In the genomic region with DNA sequence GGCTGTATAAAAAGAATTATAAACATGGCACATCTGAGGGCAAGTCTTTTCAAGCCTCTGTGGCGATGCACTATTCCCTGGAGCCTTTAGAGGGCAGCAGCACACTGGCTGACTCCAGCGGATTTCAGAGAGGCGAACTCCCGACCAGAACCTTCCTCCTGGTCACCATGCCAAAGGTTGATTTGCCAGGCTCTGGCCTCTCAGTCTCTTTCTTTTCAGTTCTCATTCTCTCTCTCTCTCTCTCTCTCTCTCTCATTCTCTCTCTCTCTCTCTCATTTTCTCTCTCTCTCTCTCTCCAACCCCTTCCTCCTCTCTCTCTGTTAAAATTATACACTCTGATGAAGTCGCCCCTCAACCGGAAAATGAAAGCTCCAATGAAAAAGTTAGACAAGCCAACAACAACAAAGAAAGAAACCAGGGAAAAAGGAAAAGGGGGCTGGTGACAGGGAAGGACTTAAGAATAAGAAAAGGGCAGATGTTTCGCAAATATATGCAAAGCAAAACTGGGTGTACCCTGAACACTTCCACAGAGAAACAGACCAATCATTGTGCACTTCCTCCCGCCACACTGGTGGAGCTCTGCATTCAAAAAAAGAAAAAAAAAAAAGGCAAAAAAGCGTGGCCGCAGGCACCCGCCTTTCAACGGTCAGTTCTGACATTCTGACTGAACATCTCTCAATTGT, we compare ENCODE assay signal across 8 cellular contexts.
A peak's percentile ranks its signal among the peaks of the same experiment; 100 is the strongest.
DNase-seq lines count a peak whose midpoint lies in the region; ATAC-seq, FAIRE-seq and TF ChIP-seq lines count a peak whose summit lies in the region.

No MANE protein-coding gene starts in this region.

- no peak overlapping the region for H3K4me3 Mint-ChIP-seq in activated T-helper 17 cell treated with anti-CD3 and anti-CD28 coated beads, Interleukin-2, amount 50 U/mL, for 72 hours
- peak overlapping the region; percentile 71 for H3K4me3 Mint-ChIP-seq in neural crest cell
- H3K4me3 Mint-ChIP-seq in stimulated activated naive CD8-positive, alpha-beta T cell treated with anti-CD3 and anti-CD28 coated beads, Interleukin-15, Interleukin-2, amounts not matched to agents 100 ng/mL and 50 ng/mL, for 24 hours: peak overlapping the region; percentile 65

- peak overlapping the region; percentile 48 for H3K4me3 ChIP-seq in fibroblast of the aortic adventitia (ENCODE audit: low read depth, low read length)

- H3K27me3 Mint-ChIP-seq in activated T-helper 17 cell treated with anti-CD3 and anti-CD28 coated beads, Interleukin-2, amount 50 U/mL, for 72 hours: no peaks in the 10 kb centered on the region
- H3K27me3 Mint-ChIP-seq in neural crest cell (ENCODE audit: low read depth): no peaks in the 10 kb centered on the region
- no peaks in the 10 kb centered on the region for H3K27me3 Mint-ChIP-seq in stimulated activated naive CD8-positive, alpha-beta T cell treated with anti-CD3 and anti-CD28 coated beads, Interleukin-15, Interleukin-2, amounts not matched to agents 100 ng/mL and 50 ng/mL, for 24 hours

- FAIRE-seq in RCC 7860 (lab: Jason Lieb, UNC): peak; percentile 63

- H3K27ac Mint-ChIP-seq in activated T-helper 17 cell treated with anti-CD3 and anti-CD28 coated beads, Interleukin-2, amount 50 U/mL, for 72 hours: no peak overlapping the region
- no peak overlapping the region for H3K27ac Mint-ChIP-seq in neural crest cell (ENCODE audit: unreplicated experiment)
- no peak overlapping the region for H3K27ac Mint-ChIP-seq in stimulated activated naive CD8-positive, alpha-beta T cell treated with anti-CD3 and anti-CD28 coated beads, Interleukin-15, Interleukin-2, amounts not matched to agents 100 ng/mL and 50 ng/mL, for 24 hours

- peak; percentile 95 for ATAC-seq in GM19463 (IDR thresholded peaks at IDR 0.05; ENCODE audit: unreplicated experiment)
- peak; percentile 93 for ATAC-seq in activated T-helper 17 cell treated with anti-CD3 and anti-CD28 coated beads, Interleukin-2, amount 50 U/mL, for 72 hours (replicated peaks)

- in situ Hi-C loops in Caki2 (cut with HindIII; ENCODE audit: low pct_unique_long_range_greater_than_20kb, low sequenced_read_pairs): no loop called here

- no peaks in the 10 kb centered on the region for H3K9me3 Mint-ChIP-seq in activated T-helper 17 cell treated with anti-CD3 and anti-CD28 coated beads, Interleukin-2, amount 50 U/mL, for 72 hours
- H3K9me3 Mint-ChIP-seq in neural crest cell: no peaks in the 10 kb centered on the region
- H3K9me3 Mint-ChIP-seq in stimulated activated naive CD8-positive, alpha-beta T cell treated with anti-CD3 and anti-CD28 coated beads, Interleukin-15, Interleukin-2, amounts not matched to agents 100 ng/mL and 50 ng/mL, for 24 hours: no peaks in the 10 kb centered on the region

- H3K36me3 Mint-ChIP-seq in activated T-helper 17 cell treated with anti-CD3 and anti-CD28 coated beads, Interleukin-2, amount 50 U/mL, for 72 hours (ENCODE audit: low read depth): peaks cover 24% of the 10 kb centered on the region
- peaks cover 9% of the 10 kb centered on the region for H3K36me3 Mint-ChIP-seq in neural crest cell (ENCODE audit: low read depth)
- H3K36me3 Mint-ChIP-seq in stimulated activated naive CD8-positive, alpha-beta T cell treated with anti-CD3 and anti-CD28 coated beads, Interleukin-15, Interleukin-2, amounts not matched to agents 100 ng/mL and 50 ng/mL, for 24 hours (ENCODE audit: low read depth): peaks cover 10% of the 10 kb centered on the region

- DNase-seq in Caki2 (ENCODE audit: low read depth) (peak; percentile 43), HT1080 (ENCODE audit: low read depth) (peak; percentile 77), RCC 7860 (ENCODE audit: low spot score) (peak; percentile 55), fibroblast of the aortic adventitia (ENCODE audit: low read depth) (peak; percentile 93), neural crest cell (ENCODE audit: low read depth, low spot score) (peak; percentile 65)

- TF ChIP-seq CTCF in fibroblast of the aortic adventitia (IDR thresholded peaks at IDR 0.05; ENCODE audit: insufficient read depth, low read length) (peak; percentile 98), neural crest cell (conservative IDR thresholded peaks at IDR 0.05) (peak; percentile 90)

- H3K4me1 Mint-ChIP-seq in activated T-helper 17 cell treated with anti-CD3 and anti-CD28 coated beads, Interleukin-2, amount 50 U/mL, for 72 hours: peaks cover 10% of the 10 kb centered on the region
- H3K4me1 Mint-ChIP-seq in neural crest cell: peaks cover 11% of the 10 kb centered on the region
- H3K4me1 Mint-ChIP-seq in stimulated activated naive CD8-positive, alpha-beta T cell treated with anti-CD3 and anti-CD28 coated beads, Interleukin-15, Interleukin-2, amounts not matched to agents 100 ng/mL and 50 ng/mL, for 24 hours (ENCODE audit: low read depth): peaks cover 16% of the 10 kb centered on the region

Comparison
In these comparisons a context has a peak if more than half of its experiments do, and no peak if none do; other contexts are left out.
1. Peak in every context shown above with its lines: DNase-seq, ATAC-seq and H3K4me3 ChIP-seq.
2. DNase-seq: peak in every context shown above with its lines; median percentile 93 in fibroblast of the aortic adventitia; 77 in HT1080; 65 in neural crest cell; 55 in RCC 7860; 43 in Caki2.